Comparison of ENCODE assay signal across 22 cellular contexts in the genomic region with DNA sequence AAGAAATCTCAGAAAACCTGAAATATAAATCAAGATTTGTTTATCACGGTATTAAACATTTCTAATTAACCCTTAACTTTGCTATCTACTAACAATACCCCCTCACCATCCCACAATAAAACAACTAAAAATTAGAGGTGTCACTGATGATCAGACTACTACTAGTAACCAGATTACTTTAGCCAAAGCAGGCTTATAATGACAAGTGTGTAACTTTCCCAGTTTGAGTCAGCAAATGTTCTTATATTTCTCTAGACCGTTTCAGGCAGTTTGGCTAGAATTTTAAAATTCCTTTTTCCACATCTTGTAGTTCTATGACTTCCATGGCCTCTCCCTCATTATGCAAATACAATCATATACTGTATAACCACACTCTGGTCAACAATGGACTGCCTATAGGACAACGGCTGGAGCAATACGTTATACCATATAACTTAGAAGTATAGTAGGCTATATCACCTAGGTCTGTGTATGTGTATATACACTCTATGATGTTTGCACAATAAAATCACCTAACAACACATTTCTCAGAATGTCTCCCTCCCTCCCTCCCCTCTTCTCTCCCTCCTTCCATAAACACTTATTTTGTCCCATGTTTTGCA.
"Had no signal": no experiment of that assay in that cellular context is flagged by ENCODE, and none has a peak within 500 bp of the region (broad histone marks: within the 10 kb centered on the region; RNA-seq: fewer than 3 reads in every experiment).

No MANE protein-coding gene starts in this region.

- H3K9me3 Mint-ChIP-seq: naive thymus-derived CD8-positive, alpha-beta T cell; stimulated activated memory B cell treated with anti-CD40 and anti-IgM and Interleukin-4, amounts not matched to agents 10 μg/mL and 1 μg/mL and 100 μg/mL, for 72 hours; stimulated activated naive CD8-positive, alpha-beta T cell treated with anti-CD3 and anti-CD28 coated beads, Interleukin-15, Interleukin-2, amounts not matched to agents 100 ng/mL and 50 ng/mL, for 24 hours had no signal

- ATAC-seq: esophagus mucosa; heart left ventricle; naive thymus-derived CD8-positive, alpha-beta T cell; psoas muscle; right lobe of liver; stimulated activated memory B cell treated with anti-CD40 and anti-IgM and Interleukin-4, amounts not matched to agents 10 μg/mL and 1 μg/mL and 100 μg/mL, for 72 hours had no signal

- H3K4me1 Mint-ChIP-seq: naive thymus-derived CD8-positive, alpha-beta T cell had no signal

- H3K27ac ChIP-seq: heart left ventricle, psoas muscle, right lobe of liver, spleen, tibial artery, upper lobe of left lung, uterus had no signal

- H3K36me3 Mint-ChIP-seq: naive thymus-derived CD8-positive, alpha-beta T cell had no signal

- H3K36me3 ChIP-seq: right lobe of liver, upper lobe of left lung, uterus had no signal

- H3K4me1 ChIP-seq: psoas muscle, right lobe of liver, spleen, upper lobe of left lung had no signal

- H3K9me3 ChIP-seq: heart left ventricle, psoas muscle, right lobe of liver, spleen, tibial artery, upper lobe of left lung, uterus had no signal

- H3K27me3 Mint-ChIP-seq: stimulated activated memory B cell treated with anti-CD40 and anti-IgM and Interleukin-4, amounts not matched to agents 10 μg/mL and 1 μg/mL and 100 μg/mL, for 72 hours had no signal

- FAIRE-seq: endometrium, frontal cortex had no signal

- H3K4me3 ChIP-seq: heart left ventricle, psoas muscle, right lobe of liver, spleen, tibial artery, upper lobe of left lung, uterus had no signal

- H3K4me3 Mint-ChIP-seq: naive thymus-derived CD8-positive, alpha-beta T cell; stimulated activated memory B cell treated with anti-CD40 and anti-IgM and Interleukin-4, amounts not matched to agents 10 μg/mL and 1 μg/mL and 100 μg/mL, for 72 hours; stimulated activated naive CD8-positive, alpha-beta T cell treated with anti-CD3 and anti-CD28 coated beads, Interleukin-15, Interleukin-2, amounts not matched to agents 100 ng/mL and 50 ng/mL, for 24 hours had no signal

- DNase-seq: cortex of kidney; effector memory CD4-positive, alpha-beta T cell; heart left ventricle; hippocampal formation; mesendoderm; naive thymus-derived CD8-positive, alpha-beta T cell; occipital lobe; psoas muscle; retina; right lobe of liver; spleen; stimulated activated CD4-positive, alpha-beta T cell treated with anti-CD3 and anti-CD28 coated beads, Interleukin-15, amount 100 ng/mL, for 24 hours; stimulated activated CD4-positive, alpha-beta T cell treated with anti-CD3 and anti-CD28 coated beads, Interleukin-1b, Interleukin-23, amount 100 ng/mL, for 48 hours; stimulated activated CD4-positive, alpha-beta T cell treated with anti-CD3 and anti-CD28 coated beads, Interleukin-4, amount 100 ng/mL, for 24 hours; tibial artery; upper lobe of left lung; uterus had no signal

- H3K27ac Mint-ChIP-seq: naive thymus-derived CD8-positive, alpha-beta T cell; stimulated activated naive CD8-positive, alpha-beta T cell treated with anti-CD3 and anti-CD28 coated beads, Interleukin-15, Interleukin-2, amounts not matched to agents 100 ng/mL and 50 ng/mL, for 24 hours had no signal

- H3K27me3 ChIP-seq: heart left ventricle, right lobe of liver, spleen, tibial artery, upper lobe of left lung, uterus had no signal
